In genomic region chr10:618229-618989, GRCh38 we compare ENCODE assay signal across 15 cellular contexts.
DNase-seq lines count a peak whose midpoint lies in the region; ATAC-seq and TF ChIP-seq lines count a peak whose summit lies in the region.
"Had no signal": no experiment of that assay in that cellular context is flagged by ENCODE, and none has a peak within 500 bp of the region (broad histone marks: within the 10 kb centered on the region; RNA-seq: fewer than 3 reads in every experiment).

No MANE protein-coding gene starts in this region.

- H3K4me1 ChIP-seq in parathyroid adenoma, result peaks cover 42% of the 10 kb centered on the region
- peaks cover 75% of the 10 kb centered on the region for H3K4me1 ChIP-seq in vagina

- DNase-seq in Right ventricle myocardium superior (no peak), cardiac septum (ENCODE audit: low spot score) (no peak), left ventricle myocardium superior (peak; percentile 62), vagina (ENCODE audit: extremely low spot score in 2 of 2) (no peak), DMS 273 (lab: John Stamatoyannopoulos, UW; ENCODE audit: unreplicated experiment) (no peak)
- DNase-seq in activated CD8-positive, alpha-beta memory T cell treated with anti-CD3 and anti-CD28 coated beads, Interleukin-2, amount 10 ng/mL, durations not matched to agents 7 days and 5 days, result no peak
- DNase-seq in CD4-positive, alpha-beta T cell, result no peak
- DNase-seq: hippocampal formation; NCI-H1092; NCI-H69; OCI-M1; stimulated activated CD8-positive, alpha-beta memory T cell treated with anti-CD3 and anti-CD28 coated beads, Interleukin-4, amount 100 ng/mL, for 48 hours had no signal

- POLR2A ChIA-PET in CD4-positive, alpha-beta T cell (lab: Charles Lee), result no interaction called here

- H3K36me3 Mint-ChIP-seq in activated CD8-positive, alpha-beta memory T cell treated with anti-CD3 and anti-CD28 coated beads, Interleukin-2, amount 10 ng/mL, durations not matched to agents 7 days and 5 days, result no peaks in the 10 kb centered on the region
- no peaks in the 10 kb centered on the region for H3K36me3 Mint-ChIP-seq in CD4-positive, alpha-beta T cell (ENCODE audit: low read depth)

- no peaks in the 10 kb centered on the region for H3K9me3 ChIP-seq in parathyroid adenoma (ENCODE audit: control insufficient read depth, low read length)
- H3K9me3 ChIP-seq in vagina, result no peaks in the 10 kb centered on the region
- H3K9me3 ChIP-seq in CD4-positive, alpha-beta T cell (ENCODE audit: control insufficient read depth, low read length), result no peaks in the 10 kb centered on the region

- CTCF ChIA-PET in activated CD8-positive, alpha-beta memory T cell treated with anti-CD3 and anti-CD28 coated beads, Interleukin-2, amount 10 ng/mL, durations not matched to agents 7 days and 5 days (lab: Charles Lee), result no interaction called here
- CTCF ChIA-PET in CD4-positive, alpha-beta T cell (lab: Charles Lee), result no interaction called here

- peaks cover 2% of the 10 kb centered on the region for H3K4me1 Mint-ChIP-seq in activated CD8-positive, alpha-beta memory T cell treated with anti-CD3 and anti-CD28 coated beads, Interleukin-2, amount 10 ng/mL, durations not matched to agents 7 days and 5 days
- peaks cover 5% of the 10 kb centered on the region for H3K4me1 Mint-ChIP-seq in CD4-positive, alpha-beta T cell (ENCODE audit: low read depth)

- intact Hi-C loops in Right ventricle myocardium superior (cut with DNase I) (no loop called here), cardiac septum (cut with DNase I) (loop anchor here (10.0 kb wide), 1 partner anchor 104 kb away; no protein-coding TSS in a partner anchor), left ventricle myocardium superior (cut with micrococcal nuclease) (no loop called here), vagina (cut with DNase I) (no loop called here)
- intact Hi-C loops in CD4-positive, alpha-beta T cell (cut with DNase I, micrococcal nuclease), result no loop called here

- H3K4me2 ChIP-seq in parathyroid adenoma (ENCODE audit: low read length), result no peak overlapping the region
- H3K4me2 ChIP-seq: KMS-11, smooth muscle cell had no signal

- H3K27me3 ChIP-seq in parathyroid adenoma (ENCODE audit: control insufficient read depth, insufficient read depth, low read length), result no peaks in the 10 kb centered on the region
- H3K27me3 ChIP-seq in vagina, result no peaks in the 10 kb centered on the region
- no peaks in the 10 kb centered on the region for H3K27me3 ChIP-seq in CD4-positive, alpha-beta T cell (ENCODE audit: control insufficient read depth, insufficient read depth, low read length)

- peaks cover 12% of the 10 kb centered on the region for H3K27me3 Mint-ChIP-seq in activated CD8-positive, alpha-beta memory T cell treated with anti-CD3 and anti-CD28 coated beads, Interleukin-2, amount 10 ng/mL, durations not matched to agents 7 days and 5 days
- H3K27me3 Mint-ChIP-seq in CD4-positive, alpha-beta T cell, result peaks cover 43% of the 10 kb centered on the region

- no peaks in the 10 kb centered on the region for H3K9me3 Mint-ChIP-seq in activated CD8-positive, alpha-beta memory T cell treated with anti-CD3 and anti-CD28 coated beads, Interleukin-2, amount 10 ng/mL, durations not matched to agents 7 days and 5 days (ENCODE audit: low read depth)
- no peaks in the 10 kb centered on the region for H3K9me3 Mint-ChIP-seq in CD4-positive, alpha-beta T cell

- peak overlapping the region; percentile 16 for H3K27ac ChIP-seq in parathyroid adenoma
- H3K27ac ChIP-seq in vagina, result peak overlapping the region; percentile 70
- no peak overlapping the region for H3K27ac ChIP-seq in CD4-positive, alpha-beta T cell (ENCODE audit: low read depth, low read length)
- H3K27ac ChIP-seq: KMS-11 had no signal

- TF ChIP-seq CTCF in parathyroid adenoma (IDR thresholded peaks at IDR 0.05) (no peak), vagina (IDR thresholded peaks at IDR 0.05) (no peak)
- TF ChIP-seq CTCF in CD4-positive, alpha-beta T cell (IDR thresholded peaks at IDR 0.05), result no peak

- H2AFZ ChIP-seq in parathyroid adenoma, result no peak overlapping the region

- H3K9ac ChIP-seq in parathyroid adenoma, result no peak overlapping the region
- H3K9ac ChIP-seq: KMS-11 had no signal

- no peak overlapping the region for H3K4me3 Mint-ChIP-seq in activated CD8-positive, alpha-beta memory T cell treated with anti-CD3 and anti-CD28 coated beads, Interleukin-2, amount 10 ng/mL, durations not matched to agents 7 days and 5 days
- H3K4me3 Mint-ChIP-seq in CD4-positive, alpha-beta T cell, result no peak overlapping the region

- TF ChIP-seq POLR2A in vagina (IDR thresholded peaks at IDR 0.05), result no peak

- H3K4me3 ChIP-seq in parathyroid adenoma (ENCODE audit: low read depth, low read length), result no peak overlapping the region
- H3K4me3 ChIP-seq in vagina, result no peak overlapping the region
- H3K4me3 ChIP-seq: smooth muscle cell had no signal

- H3K79me2 ChIP-seq in parathyroid adenoma, result peaks cover 28% of the 10 kb centered on the region

- H3K36me3 ChIP-seq in parathyroid adenoma (ENCODE audit: control insufficient read depth, insufficient read depth, low read length), result no peaks in the 10 kb centered on the region
- H3K36me3 ChIP-seq in vagina, result no peaks in the 10 kb centered on the region

- H3K27ac Mint-ChIP-seq in activated CD8-positive, alpha-beta memory T cell treated with anti-CD3 and anti-CD28 coated beads, Interleukin-2, amount 10 ng/mL, durations not matched to agents 7 days and 5 days, result no peak overlapping the region
- H3K27ac Mint-ChIP-seq in CD4-positive, alpha-beta T cell, result no peak overlapping the region

- ATAC-seq in Right ventricle myocardium superior (ENCODE audit: poor library complexity) (peak; percentile 39), left ventricle myocardium superior (peak; percentile 44)
- ATAC-seq in activated CD8-positive, alpha-beta memory T cell treated with anti-CD3 and anti-CD28 coated beads, Interleukin-2, amount 10 ng/mL, durations not matched to agents 7 days and 5 days, result no peak
- ATAC-seq in CD4-positive, alpha-beta T cell (ENCODE audit: poor library complexity), result no peak

Comparison
In these comparisons a context has a peak if more than half of its experiments do, and no peak if none do; other contexts are left out.
1. ATAC-seq: peak in Right ventricle myocardium superior (single experiment) and left ventricle myocardium superior (single experiment); none in activated CD8-positive, alpha-beta memory T cell treated with anti-CD3 and anti-CD28 coated beads, Interleukin-2, amount 10 ng/mL, durations not matched to agents 7 days and 5 days (single experiment) and CD4-positive, alpha-beta T cell (single experiment).